12 cellular contexts compared by ENCODE assay signal in genomic region chr12:54954228-54954627, GRCh38. TPM values are rescaled to one million over a fixed set of nuclear protein-coding genes. Genes with fewer than 3 reads are reported as not detected.
"Had no signal": no experiment of that assay in that cellular context is flagged by ENCODE, and none has a peak within 500 bp of the region (broad histone marks: within the 10 kb centered on the region; RNA-seq: fewer than 3 reads in every experiment).

No MANE protein-coding gene starts in this region.

- H3K9ac ChIP-seq: parathyroid adenoma had no signal

- H3K4me3 ChIP-seq: SJCRH30, stomach, thoracic aorta had no signal

- H3K27me3 Mint-ChIP-seq: activated CD4-positive, alpha-beta T cell treated with anti-CD3 and anti-CD28 coated beads, Interleukin-2, amount 10 ng/mL, durations not matched to agents 7 days and 5 days had no signal

- H3K36me3 ChIP-seq: SJCRH30, stomach, thoracic aorta had no signal

- H3K4me3 Mint-ChIP-seq: activated CD4-positive, alpha-beta T cell treated with anti-CD3 and anti-CD28 coated beads, Interleukin-2, amount 10 ng/mL, durations not matched to agents 7 days and 5 days; activated T-helper 1 cell treated with anti-CD3 and anti-CD28 coated beads, Interleukin-12 subunit alpha, Interleukin-12 subunit beta, Interleukin-2, Interleukin-4 antibody, amounts not matched to agents 30 ng/mL and 10 ng/mL and 1 ng/mL, durations not matched to agents 14 hours and 24 hours and 36 hours had no signal

- H3K27ac ChIP-seq: parathyroid adenoma, SJCRH30, stomach, thoracic aorta had no signal

- H3K9me3 ChIP-seq: SJCRH30, stomach, thoracic aorta had no signal

- DNase-seq: activated CD4-positive, alpha-beta T cell treated with anti-CD3 and anti-CD28 coated beads, Interleukin-2, amount 10 ng/mL, durations not matched to agents 7 days and 5 days; hippocampal formation; kidney glomerular epithelial cell; SJCRH30; stimulated activated CD4-positive, alpha-beta T cell treated with anti-CD3 and anti-CD28 coated beads, Interleukin-4, amount 100 ng/mL, for 1 hour; stimulated activated CD8-positive, alpha-beta memory T cell treated with anti-CD3 and anti-CD28 coated beads, Interleukin-4, amount 100 ng/mL, for 48 hours; stomach; T1000 had no signal

- H3K27me3 ChIP-seq: SJCRH30 had no signal

- H3K27ac Mint-ChIP-seq: activated CD4-positive, alpha-beta T cell treated with anti-CD3 and anti-CD28 coated beads, Interleukin-2, amount 10 ng/mL, durations not matched to agents 7 days and 5 days; activated T-helper 1 cell treated with anti-CD3 and anti-CD28 coated beads, Interleukin-12 subunit alpha, Interleukin-12 subunit beta, Interleukin-2, Interleukin-4 antibody, amounts not matched to agents 30 ng/mL and 10 ng/mL and 1 ng/mL, durations not matched to agents 14 hours and 24 hours and 36 hours had no signal

- H3K4me1 ChIP-seq: parathyroid adenoma, SJCRH30, stomach had no signal

RNA-seq across cellular contexts. Expression of gene TESPA1, which starts 30.3 kb away (rescaled TPM):
- total RNA-seq: renal cortical epithelial cell, SJCRH30 had no signal
